ENCODE assay signal across 10 cellular contexts in genomic region chr16:11674818-11675560, GRCh38. TPM values are rescaled to one million over a fixed set of nuclear protein-coding genes. Genes with fewer than 3 reads are reported as not detected.
DNase-seq lines count a peak whose midpoint lies in the region; ATAC-seq, FAIRE-seq and TF ChIP-seq lines count a peak whose summit lies in the region.
"Had no signal": no experiment of that assay in that cellular context is flagged by ENCODE, and none has a peak within 500 bp of the region (broad histone marks: within the 10 kb centered on the region; RNA-seq: fewer than 3 reads in every experiment).

No MANE protein-coding gene starts in this region.

- peaks cover 26 to 33% of the 10 kb centered on the region in 2 donors for H3K4me1 Mint-ChIP-seq in effector memory CD8-positive, alpha-beta T cell (ENCODE audit: low read depth in 2 of 2)

- peak; percentile 55 for DNase-seq in Daoy (ENCODE audit: low read depth)
- DNase-seq in RCC 7860 (ENCODE audit: low spot score) = peak; percentile 34
- peak; percentile 38 for DNase-seq in epithelial cell of esophagus (ENCODE audit: low read depth)
- DNase-seq in renal cortical epithelial cell (ENCODE audit: low read depth) = peak; percentile 21
- no peak for DNase-seq in effector memory CD8-positive, alpha-beta T cell
- DNase-seq in NCI-H1436 treated with DMSO at 0.1 percent for 48 hours (lab: John Stamatoyannopoulos, UW) = no peak
- DNase-seq: cortex of kidney, T1000 had no signal

- no peak for FAIRE-seq in RCC 7860 (lab: Jason Lieb, UNC)

- no peak overlapping the region for H3K4me3 ChIP-seq in epithelial cell of esophagus (ENCODE audit: low read length)
- H3K4me3 ChIP-seq: lung had no signal

- no peak for TF ChIP-seq CTCF in epithelial cell of esophagus (IDR thresholded peaks at IDR 0.05; ENCODE audit: insufficient read depth, low read depth, low read length, missing control alignments)

- no peaks in the 10 kb centered on the region for H3K9me3 Mint-ChIP-seq in effector memory CD8-positive, alpha-beta T cell

- no peak overlapping the region for H3K27ac Mint-ChIP-seq in effector memory CD8-positive, alpha-beta T cell

- no peak for ATAC-seq in effector memory CD8-positive, alpha-beta T cell (replicated peaks)
- ATAC-seq in GM18870 (IDR thresholded peaks at IDR 0.05; ENCODE audit: unreplicated experiment) = no peak

- H3K4me3 Mint-ChIP-seq in effector memory CD8-positive, alpha-beta T cell = no peak overlapping the region

- no peaks in the 10 kb centered on the region for H3K27me3 Mint-ChIP-seq in effector memory CD8-positive, alpha-beta T cell

- H3K36me3 Mint-ChIP-seq in effector memory CD8-positive, alpha-beta T cell (ENCODE audit: insufficient read depth) = peaks cover 67% of the 10 kb centered on the region

RNA-seq across cellular contexts. Expression of gene SNN, which starts 6.7 kb away (rescaled TPM):
- total RNA-seq in Daoy (2014; rRNA removed; shearing (Covaris generic)) = 1.4 and 3.5 TPM in 2 replicates
- total RNA-seq in renal cortical epithelial cell = 25.4 and 50.7 TPM in 2 replicates

Comparison
In these comparisons a context has a peak if more than half of its experiments do, and no peak if none do; other contexts are left out.
1. DNase-seq: peak in Daoy (single experiment), RCC 7860 (single experiment), epithelial cell of esophagus (single experiment) and renal cortical epithelial cell (single experiment); none in effector memory CD8-positive, alpha-beta T cell (0 of 3) and NCI-H1436 treated with DMSO at 0.1 percent for 48 hours (single experiment).